33 cellular contexts compared by ENCODE assay signal in the genomic region with DNA sequence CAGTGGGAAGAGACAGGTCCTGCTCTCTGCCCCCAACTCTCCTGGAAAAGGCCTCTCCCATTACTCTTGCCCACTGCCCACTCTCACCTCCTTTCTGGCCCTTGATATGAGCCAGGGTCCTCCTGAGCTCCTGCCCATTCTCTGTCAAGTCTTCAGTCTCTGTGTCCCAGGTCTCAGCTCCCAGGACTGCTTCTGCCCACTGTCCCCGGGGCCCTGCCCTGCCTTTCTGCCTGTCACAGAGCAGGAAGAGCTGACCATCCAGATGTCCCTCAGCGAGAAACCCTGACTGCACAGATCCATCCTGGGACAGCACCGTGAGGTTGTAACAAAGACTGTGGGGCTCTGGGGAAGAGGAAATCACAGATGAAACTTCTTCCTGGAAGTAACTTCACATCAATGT.
"Had no signal": no experiment of that assay in that cellular context is flagged by ENCODE, and none has a peak within 500 bp of the region (broad histone marks: within the 10 kb centered on the region; RNA-seq: fewer than 3 reads in every experiment).

No MANE protein-coding gene starts in this region.

- H3K9me3 Mint-ChIP-seq: activated B cell treated with CpG ODN at 0.5 μM for 24 hours; activated CD4-positive, alpha-beta memory T cell treated with anti-CD3 and anti-CD28 coated beads for 36 hours; activated naive CD4-positive, alpha-beta T cell treated with anti-CD3 and anti-CD28 coated beads, Interleukin-2, amount 50 U/mL, for 24 hours; activated T-cell treated with anti-CD3 and anti-CD28 coated beads, Interleukin-2, amount 50 U/mL, for 4 hours; activated T-helper 1 cell treated with anti-CD3 and anti-CD28 coated beads, Interleukin-12 subunit alpha, Interleukin-12 subunit beta, Interleukin-2, Interleukin-4 antibody, amounts not matched to agents 30 ng/mL and 10 ng/mL and 1 ng/mL, durations not matched to agents 14 hours and 24 hours and 36 hours; T-helper 1 cell treated with Interleukin-12 subunit alpha and Interleukin-12 subunit beta and Interleukin-4 antibody, amounts not matched to agents 30 μg/mL and 1 μg/mL, for 36 hours had no signal

- DNase-seq: activated B cell treated with CpG ODN at 0.5 μM for 24 hours; activated CD4-positive, alpha-beta memory T cell treated with anti-CD3 and anti-CD28 coated beads for 36 hours; activated CD4-positive, alpha-beta T cell treated with anti-CD3 and anti-CD28 coated beads for 4 hours; activated CD4-positive, alpha-beta T cell treated with anti-CD3 and anti-CD28 coated beads, Interleukin-2, amount 50 U/mL, for 1 hour; activated CD4-positive, CD25-positive, alpha-beta regulatory T cell treated with anti-CD3 and anti-CD28 coated beads, Interleukin-2, amount 50 U/mL, for 72 hours; activated CD8-positive, alpha-beta memory T cell treated with anti-CD3 and anti-CD28 coated beads, Interleukin-2, amount 50 U/mL, for 4 hours; activated gamma-delta T cell; activated naive CD4-positive, alpha-beta T cell treated with Interleukin-2 at 50 U/mL for 16 hours; activated T-cell treated with anti-CD3 and anti-CD28 coated beads for 4 hours; activated T-cell treated with anti-CD3 and anti-CD28 coated beads, Interleukin-2, amount 50 U/mL, for 4 hours; anterior cingulate cortex; Karpas-422; KBM-7; NCI-H1105; NCI-H1417 treated with DMSO at 0.1 percent for 48 hours; NCI-H1694; NCI-H1930; NCI-H2081 treated with DMSO at 0.1 percent for 48 hours; NCI-H226; NCI-H446 treated with DMSO at 0.1 percent for 48 hours; NCI-H524; NCI-H69; PC-3; Peyer's patch; RPMI8226; SHP77 treated with DMSO at 0.1 percent for 48 hours; SK-N-SH had no signal

- H3K4me3 Mint-ChIP-seq: activated B cell treated with CpG ODN at 0.5 μM for 24 hours; activated CD4-positive, alpha-beta memory T cell treated with anti-CD3 and anti-CD28 coated beads for 36 hours; activated naive CD4-positive, alpha-beta T cell treated with anti-CD3 and anti-CD28 coated beads, Interleukin-2, amount 50 U/mL, for 24 hours; activated T-cell treated with anti-CD3 and anti-CD28 coated beads, Interleukin-2, amount 50 U/mL, for 4 hours; brain; T-helper 1 cell treated with Interleukin-12 subunit alpha and Interleukin-12 subunit beta and Interleukin-4 antibody, amounts not matched to agents 30 μg/mL and 1 μg/mL, for 36 hours had no signal

- H3K27me3 ChIP-seq: Peyer's patch, SJSA1 had no signal

- H3K27me3 Mint-ChIP-seq: activated B cell treated with CpG ODN at 0.5 μM for 24 hours; activated CD4-positive, alpha-beta memory T cell treated with anti-CD3 and anti-CD28 coated beads for 36 hours; activated naive CD4-positive, alpha-beta T cell treated with anti-CD3 and anti-CD28 coated beads, Interleukin-2, amount 50 U/mL, for 24 hours had no signal

- H3K27ac ChIP-seq: Peyer's patch, SJSA1, VCaP had no signal

- H3K27ac Mint-ChIP-seq: activated B cell treated with CpG ODN at 0.5 μM for 24 hours; activated CD4-positive, alpha-beta memory T cell treated with anti-CD3 and anti-CD28 coated beads for 36 hours; activated naive CD4-positive, alpha-beta T cell treated with anti-CD3 and anti-CD28 coated beads, Interleukin-2, amount 50 U/mL, for 24 hours; brain had no signal

- H3K36me3 Mint-ChIP-seq: activated CD4-positive, alpha-beta memory T cell treated with anti-CD3 and anti-CD28 coated beads for 36 hours; activated naive CD4-positive, alpha-beta T cell treated with anti-CD3 and anti-CD28 coated beads, Interleukin-2, amount 50 U/mL, for 24 hours; brain had no signal

- H3K9me3 ChIP-seq: Peyer's patch, SJSA1, SK-N-SH had no signal

- ATAC-seq: activated T-cell treated with anti-CD3 and anti-CD28 coated beads, Interleukin-2, amount 50 U/mL, for 4 hours; PC-3 had no signal
